ENCODE assay signal across 2 cellular contexts in genomic region chr7:100371561-100372171, GRCh38.
TF ChIP-seq lines count a peak whose summit lies in the region.

No MANE protein-coding gene starts in this region.

TF ChIP-seq in SK-N-SH treated with all-trans-retinoic acid at 6 μM for 48 hours, 23 proteins besides CTCF, POLR2A, EP300 and RAD21 (continued from another document):
- TF ChIP-seq CSRNP3 (CRISPR knock-in tag; IDR thresholded peaks at IDR 0.05), result no peak
- TF ChIP-seq SNAI2 (CRISPR knock-in tag; IDR thresholded peaks at IDR 0.05), result no peak
- no peak for TF ChIP-seq POU6F1 (CRISPR knock-in tag; IDR thresholded peaks at IDR 0.05; ENCODE audit: borderline replicate concordance, low read depth)
- no peak for TF ChIP-seq TSHZ2 (CRISPR knock-in tag; IDR thresholded peaks at IDR 0.05)
- TF ChIP-seq TCF4 (CRISPR knock-in tag; IDR thresholded peaks at IDR 0.05; ENCODE audit: borderline replicate concordance), result no peak
- TF ChIP-seq TOX (CRISPR knock-in tag; IDR thresholded peaks at IDR 0.05; ENCODE audit: borderline replicate concordance), result no peak
- no peak for TF ChIP-seq ZFP30 (CRISPR knock-in tag; IDR thresholded peaks at IDR 0.05)
- no peak for TF ChIP-seq CSDC2 (CRISPR knock-in tag; IDR thresholded peaks at IDR 0.05)
- TF ChIP-seq ZNF565 (CRISPR knock-in tag; conservative IDR thresholded peaks at IDR 0.05; ENCODE audit: low read depth), result no peak
- no peak for TF ChIP-seq GLIS3 (CRISPR knock-in tag; IDR thresholded peaks at IDR 0.05)

TF ChIP-seq in SK-N-SH, 30 proteins besides CTCF, POLR2A, EP300 and RAD21 (continued from another document):
- TF ChIP-seq YY1 (IDR thresholded peaks at IDR 0.05; ENCODE audit: low read depth), result no peak
- TF ChIP-seq TAF1 (IDR thresholded peaks at IDR 0.05; ENCODE audit: borderline replicate concordance, low read depth, low read length), result no peak
- TF ChIP-seq USF2 (IDR thresholded peaks at IDR 0.05; ENCODE audit: borderline replicate concordance, low read depth, low read length), result no peak
- TF ChIP-seq ZBTB33 (IDR thresholded peaks at IDR 0.05; ENCODE audit: borderline replicate concordance, low read depth), result no peak
- TF ChIP-seq EZH2phosphoT487 (IDR thresholded peaks at IDR 0.05; ENCODE audit: borderline replicate concordance, low read depth), result no peak
- no peak for TF ChIP-seq TCF12 (IDR thresholded peaks at IDR 0.05)
- TF ChIP-seq FOXJ3 (CRISPR knock-in tag; IDR thresholded peaks at IDR 0.05), result no peak
- no peak for TF ChIP-seq FOSL2 (IDR thresholded peaks at IDR 0.05; ENCODE audit: borderline replicate concordance, low read depth)
- TF ChIP-seq NFIC (IDR thresholded peaks at IDR 0.05; ENCODE audit: borderline replicate concordance), result no peak
- no peak for TF ChIP-seq POLR2AphosphoS5 (IDR thresholded peaks at IDR 0.05; ENCODE audit: low read depth, low read length)
- no peak for TF ChIP-seq MAX (IDR thresholded peaks at IDR 0.05; ENCODE audit: low read depth)
- TF ChIP-seq RCOR1 (IDR thresholded peaks at IDR 0.05; ENCODE audit: low read length), result no peak
- TF ChIP-seq PBX3 (IDR thresholded peaks at IDR 0.05), result no peak
